10 cellular contexts compared by ENCODE assay signal in genomic region chr12:11729008-11729407, GRCh38.
A peak's percentile ranks its signal among the peaks of the same experiment; 100 is the strongest.
DNase-seq lines count a peak whose midpoint lies in the region; ATAC-seq and TF ChIP-seq lines count a peak whose summit lies in the region.
"Had no signal": no experiment of that assay in that cellular context is flagged by ENCODE, and none has a peak within 500 bp of the region (broad histone marks: within the 10 kb centered on the region; RNA-seq: fewer than 3 reads in every experiment).

No MANE protein-coding gene starts in this region.

- peak overlapping the region; percentile 29 for H3K4me3 Mint-ChIP-seq in activated CD4-positive, alpha-beta T cell treated with anti-CD3 and anti-CD28 coated beads, Interleukin-2, amount 10 ng/mL, durations not matched to agents 24 days and 14 days

- 57% methylated on average over 4 of the region's 4 CpGs for WGBS in suprapubic skin

- H3K36me3 Mint-ChIP-seq in activated CD4-positive, alpha-beta T cell treated with anti-CD3 and anti-CD28 coated beads, Interleukin-2, amount 10 ng/mL, durations not matched to agents 24 days and 14 days (ENCODE audit: low read depth) = peaks cover 52% of the 10 kb centered on the region
- peaks cover 0 to 33% of the 10 kb centered on the region in 2 donors for H3K36me3 Mint-ChIP-seq in activated naive CD4-positive, alpha-beta T cell treated with anti-CD3 and anti-CD28 coated beads, Interleukin-2, amount 50 U/mL, for 72 hours

- no peaks in the 10 kb centered on the region for H3K9me3 ChIP-seq in suprapubic skin
- H3K9me3 ChIP-seq in gastrocnemius medialis = no peaks in the 10 kb centered on the region

- TF ChIP-seq CTCF in suprapubic skin (IDR thresholded peaks at IDR 0.05) (no peak), gastrocnemius medialis (IDR thresholded peaks at IDR 0.05 in 4 of 5, conservative IDR thresholded peaks at IDR 0.05 in 1 of 5) (no peak)

- peaks cover 81% of the 10 kb centered on the region for H3K4me1 Mint-ChIP-seq in activated CD4-positive, alpha-beta T cell treated with anti-CD3 and anti-CD28 coated beads, Interleukin-2, amount 10 ng/mL, durations not matched to agents 24 days and 14 days

- H3K27ac Mint-ChIP-seq in activated CD4-positive, alpha-beta T cell treated with anti-CD3 and anti-CD28 coated beads, Interleukin-2, amount 10 ng/mL, durations not matched to agents 24 days and 14 days = peak overlapping the region; percentile 95
- no peak overlapping the region for H3K27ac Mint-ChIP-seq in activated naive CD4-positive, alpha-beta T cell treated with anti-CD3 and anti-CD28 coated beads, Interleukin-2, amount 50 U/mL, for 72 hours

- H3K27ac ChIP-seq in suprapubic skin = peak overlapping the region; percentile 80
- no peak overlapping the region for H3K27ac ChIP-seq in gastrocnemius medialis

- peaks cover 5% of the 10 kb centered on the region for H3K9me3 Mint-ChIP-seq in activated CD4-positive, alpha-beta T cell treated with anti-CD3 and anti-CD28 coated beads, Interleukin-2, amount 10 ng/mL, durations not matched to agents 24 days and 14 days
- H3K9me3 Mint-ChIP-seq in activated naive CD4-positive, alpha-beta T cell treated with anti-CD3 and anti-CD28 coated beads, Interleukin-2, amount 50 U/mL, for 72 hours = peaks cover 0 to 6% of the 10 kb centered on the region in 2 donors

- H3K27me3 Mint-ChIP-seq in activated CD4-positive, alpha-beta T cell treated with anti-CD3 and anti-CD28 coated beads, Interleukin-2, amount 10 ng/mL, durations not matched to agents 24 days and 14 days = no peaks in the 10 kb centered on the region

- TF ChIP-seq POLR2A in suprapubic skin (IDR thresholded peaks at IDR 0.05) = no peak
- TF ChIP-seq POLR2A in gastrocnemius medialis (IDR thresholded peaks at IDR 0.05) = no peak

- H3K4me1 ChIP-seq in suprapubic skin (peaks cover 57% of the 10 kb centered on the region), gastrocnemius medialis (peaks cover 10 to 12% of the 10 kb centered on the region in 2 donors)

- H3K36me3 ChIP-seq in suprapubic skin (no peaks in the 10 kb centered on the region), gastrocnemius medialis (no peaks in the 10 kb centered on the region)

- ATAC-seq in esophagus mucosa (peak; percentile 69), gastrocnemius medialis (no peak)
- ATAC-seq in activated naive CD4-positive, alpha-beta T cell treated with anti-CD3 and anti-CD28 coated beads, Interleukin-2, amount 50 U/mL, for 72 hours = no peak

- no peak for DNase-seq in activated CD4-positive, alpha-beta T cell treated with anti-CD3 and anti-CD28 coated beads, Interleukin-2, amount 10 ng/mL, durations not matched to agents 24 days and 14 days
- DNase-seq in activated CD4-positive, alpha-beta T cell treated with anti-CD3 and anti-CD28 coated beads, Interleukin-2, amount 50 U/mL, for 1 hour = no peak
- DNase-seq in NCI-H345 treated with DMSO at 0.1 percent for 48 hours (lab: John Stamatoyannopoulos, UW; ENCODE audit: unreplicated experiment) (peak; percentile 53), suprapubic skin (ENCODE audit: low spot score in 2 of 2) (no peak), gastrocnemius medialis (no peak), DMS114 treated with DMSO at 0.1 percent for 48 hours (lab: John Stamatoyannopoulos, UW; ENCODE audit: unreplicated experiment) (no peak)
- DNase-seq in activated naive CD4-positive, alpha-beta T cell treated with anti-CD3 and anti-CD28 coated beads, Interleukin-2, amount 50 U/mL, for 72 hours (ENCODE audit: low spot score in 2 of 2) = no peak
- DNase-seq: activated CD4-positive, alpha-beta T cell treated with anti-CD3 and anti-CD28 coated beads for 1 hour; NCI-H226 had no signal

- no peak for TF ChIP-seq EP300 in suprapubic skin (IDR thresholded peaks at IDR 0.05)

- H3K27me3 ChIP-seq in suprapubic skin = no peaks in the 10 kb centered on the region
- no peaks in the 10 kb centered on the region for H3K27me3 ChIP-seq in gastrocnemius medialis

- in situ Hi-C loops in gastrocnemius medialis (cut with MboI; ENCODE audit: low sequenced_read_pairs in 4 of 4) = no loop called here

- H3K4me3 ChIP-seq in suprapubic skin (no peak overlapping the region), gastrocnemius medialis (no peak overlapping the region)

- intact Hi-C loops in activated CD4-positive, alpha-beta T cell treated with anti-CD3 and anti-CD28 coated beads, Interleukin-2, amount 10 ng/mL, durations not matched to agents 24 days and 14 days (cut with micrococcal nuclease) = loop anchor here (5.0 kb wide), 1 partner anchor 303 kb away; no protein-coding TSS in a partner anchor
- intact Hi-C loops in gastrocnemius medialis (cut with DNase I; ENCODE audit: low total_unique reads) = no loop called here
